ENCODE assay signal across 1 cellular context in genomic region chr19:1860821-1861598, GRCh38.
TF ChIP-seq lines count a peak whose summit lies in the region.

No MANE protein-coding gene starts in this region.

TF ChIP-seq in SK-N-SH, 30 proteins besides CTCF, POLR2A, EP300 and RAD21 (continued from another document):
- TF ChIP-seq USF2 (IDR thresholded peaks at IDR 0.05; ENCODE audit: borderline replicate concordance, low read depth, low read length) (no peak), MAX (IDR thresholded peaks at IDR 0.05; ENCODE audit: low read depth) (no peak), RXRA (IDR thresholded peaks at IDR 0.05; ENCODE audit: borderline replicate concordance, low read depth) (no peak), TAF1 (IDR thresholded peaks at IDR 0.05; ENCODE audit: borderline replicate concordance, low read depth, low read length) (no peak), POLR2AphosphoS5 (IDR thresholded peaks at IDR 0.05; ENCODE audit: low read depth, low read length) (no peak), TCF12 (IDR thresholded peaks at IDR 0.05) (no peak)
